25 cellular contexts compared by ENCODE assay signal in genomic region chr20:64116016-64116415, GRCh38. TPM values are rescaled to one million over a fixed set of nuclear protein-coding genes. Genes with fewer than 3 reads are reported as not detected.
A peak's percentile ranks its signal among the peaks of the same experiment; 100 is the strongest.
DNase-seq lines count a peak whose midpoint lies in the region; TF ChIP-seq lines count a peak whose summit lies in the region.
"Had no signal": no experiment of that assay in that cellular context is flagged by ENCODE, and none has a peak within 500 bp of the region (broad histone marks: within the 10 kb centered on the region; RNA-seq: fewer than 3 reads in every experiment).

No MANE protein-coding gene starts in this region.

- H2AFZ ChIP-seq in osteoblast (ENCODE audit: low read length) = no peak overlapping the region

- H3K27me3 ChIP-seq in right atrium auricular region (no peaks in the 10 kb centered on the region), dorsolateral prefrontal cortex (peaks cover 0 to 4% (median 0%) of the 10 kb centered on the region in 45 donors), osteoblast (ENCODE audit: insufficient read depth, low read length) (peaks cover 9% of the 10 kb centered on the region)
- H3K27me3 ChIP-seq: BLaER1, body of pancreas had no signal

- H3K79me2 ChIP-seq in osteoblast (ENCODE audit: insufficient read depth, low read length) = no peaks in the 10 kb centered on the region

- H3K36me3 ChIP-seq in right atrium auricular region (no peaks in the 10 kb centered on the region), osteoblast (ENCODE audit: insufficient read depth, low read length) (no peaks in the 10 kb centered on the region)
- H3K36me3 ChIP-seq: BLaER1, prostate gland had no signal

- H3K4me2 ChIP-seq in osteoblast (ENCODE audit: insufficient read depth, low read length) = no peak overlapping the region
- H3K4me2 ChIP-seq: BLaER1, SK-N-SH had no signal

- H3K4me1 ChIP-seq in right atrium auricular region (peaks cover 0 to 8% of the 10 kb centered on the region in 2 donors), osteoblast (ENCODE audit: insufficient read depth, low read length) (no peaks in the 10 kb centered on the region)
- H3K4me1 ChIP-seq: prostate gland had no signal

- H3K27ac ChIP-seq in right atrium auricular region = no peak overlapping the region
- H3K27ac ChIP-seq in dorsolateral prefrontal cortex = peak overlapping the region in 51 of 59 donors; percentile 3 to 97 (median 65)
- no peak overlapping the region for H3K27ac ChIP-seq in osteoblast (ENCODE audit: low read depth, low read length)
- H3K27ac ChIP-seq: BLaER1, body of pancreas, epithelial cell of prostate, HL-60, prostate gland had no signal

- TF ChIP-seq CTCF in right atrium auricular region (IDR thresholded peaks at IDR 0.05) = no peak
- TF ChIP-seq CTCF in dorsolateral prefrontal cortex (IDR thresholded peaks at IDR 0.05 in 54 of 56, conservative IDR thresholded peaks at IDR 0.05 in 2 of 56; ENCODE audit: low read depth in 1 of 56, partially characterized antibody in 56 of 56) = no peak
- TF ChIP-seq CTCF in osteoblast (IDR thresholded peaks at IDR 0.05; ENCODE audit: extremely low read depth, low read depth, low read length) = no peak

- intact Hi-C loops in cardiac septum (cut with DNase I) = no loop called here
- intact Hi-C loops in dorsolateral prefrontal cortex (cut with DNase I) = no loop called here

- no peaks in the 10 kb centered on the region for H3K9me3 ChIP-seq in right atrium auricular region
- H3K9me3 ChIP-seq in osteoblast (ENCODE audit: low read depth, low read length) = no peaks in the 10 kb centered on the region
- H3K9me3 ChIP-seq: BLaER1, body of pancreas, prostate gland, SK-N-SH had no signal

- DNase-seq in cardiac septum (ENCODE audit: low spot score) (peak; percentile 55), right atrium auricular region (ENCODE audit: low spot score) (no peak), dorsolateral prefrontal cortex (peak in 4 of 10 donors; percentile 21 to 41 (median 26)), osteoblast (ENCODE audit: insufficient read length, low spot score, missing footprints) (peak; percentile 75), ureter (ENCODE audit: low spot score) (peak; percentile 37), AG08396 (ENCODE audit: low spot score) (no peak), OCI-M1 (lab: John Stamatoyannopoulos, UW) (no peak)
- DNase-seq: activated CD4-positive, alpha-beta T cell treated with anti-CD3 and anti-CD28 coated beads, Interleukin-2, amount 50 U/mL, for 4 hours; body of pancreas; mammary epithelial cell; NCI-H1436; NCI-H774; RPMI8226; T-helper 2 cell; trophoblast cell had no signal

- H3K4me3 ChIP-seq in right atrium auricular region (no peak overlapping the region), dorsolateral prefrontal cortex (no peak overlapping the region), osteoblast (ENCODE audit: insufficient read depth, low read length) (no peak overlapping the region)
- H3K4me3 ChIP-seq: BLaER1, body of pancreas, prostate gland had no signal

- H4K20me1 ChIP-seq in osteoblast (ENCODE audit: insufficient read depth, low read length) = no peaks in the 10 kb centered on the region
- H4K20me1 ChIP-seq: BLaER1 had no signal

RNA-seq across cellular contexts. Expression of gene NPBWR2, which starts 8.7 kb away (rescaled TPM):
- total RNA-seq in cardiac septum = not detected
- total RNA-seq in right atrium auricular region = not detected
- total RNA-seq in dorsolateral prefrontal cortex = 1 to 10 TPM in 95 of 120 experiments, under 1 TPM in 22, not detected in 3; 0.35 to 6.4 (median 1.8) TPM
- not detected in 2 replicates for total RNA-seq in osteoblast
- not detected for total RNA-seq in ureter
- total RNA-seq: body of pancreas, G401, glomerular endothelial cell, H1, mammary epithelial cell, neural crest cell, prostate gland, skeletal muscle tissue had no signal

RNA-seq across cellular contexts. Expression of gene LKAAEAR1, which starts 31.8 kb away (rescaled TPM):
- total RNA-seq in cardiac septum = not detected
- total RNA-seq in right atrium auricular region = not detected
- 1 to 10 TPM; 1.3 to 8.3 (median 3.5) TPM for total RNA-seq in dorsolateral prefrontal cortex
- 0.72 TPM in 1 of 2 replicates, not detected in the other for total RNA-seq in osteoblast
- not detected for total RNA-seq in ureter
- total RNA-seq: G401, neural crest cell had no signal

RNA-seq across cellular contexts. Expression of gene OPRL1, which starts 36.1 kb away (rescaled TPM):
- total RNA-seq in cardiac septum = 0.48 TPM
- total RNA-seq in right atrium auricular region = 1 to 10 TPM in 1 of 2 donors, under 1 TPM in 1; 0.75 to 1.4 TPM
- total RNA-seq in dorsolateral prefrontal cortex = 10 to 100 TPM in 118 of 120 experiments, 1 to 10 TPM in 2; 6.8 to 31.5 (median 21.2) TPM
- total RNA-seq in osteoblast = 0.59 and 0.72 TPM in 2 replicates
- total RNA-seq in ureter = 0.42 TPM

RNA-seq across cellular contexts. Expression of gene RGS19, which starts 36.7 kb away (rescaled TPM):
- total RNA-seq in cardiac septum (3.1 TPM), right atrium auricular region (10 to 100 TPM in 1 of 2 donors, 1 to 10 TPM in 1; 7.8 to 14.1 TPM), dorsolateral prefrontal cortex (10 to 100 TPM in 47 of 120 experiments, 1 to 10 TPM in 73; 3.4 to 22.4 (median 9.0) TPM), osteoblast (5.3 and 6.9 TPM in 2 replicates), ureter (10.3 TPM)

RNA-seq across cellular contexts. Expression of gene MYT1, which starts 48.2 kb away (rescaled TPM):
- not detected for total RNA-seq in cardiac septum
- total RNA-seq in right atrium auricular region = under 1 TPM in 1 of 2 donors, not detected in 1; 0.15 TPM
- total RNA-seq in dorsolateral prefrontal cortex = 10 to 100 TPM in 35 of 120 experiments, 1 to 10 TPM in 85; 4.4 to 16.0 (median 8.6) TPM
- total RNA-seq in osteoblast = not detected in 2 replicates
- 0.18 TPM for total RNA-seq in ureter
- total RNA-seq: glomerular endothelial cell, mammary epithelial cell, skeletal muscle tissue had no signal

Comparison
In these comparisons a context has a peak if more than half of its experiments do, and no peak if none do; other contexts are left out.
1. DNase-seq: peak in cardiac septum (single experiment), osteoblast (single experiment) and ureter (single experiment); none in right atrium auricular region (single experiment), AG08396 (single experiment) and OCI-M1 (single experiment).
2. H3K27ac ChIP-seq: peak in dorsolateral prefrontal cortex (51 of 59); none in right atrium auricular region (0 of 2) and osteoblast (single experiment).